ENCODE assay signal across 11 cellular contexts in genomic region chr16:88922114-88922825, GRCh38. TPM values are rescaled to one million over a fixed set of nuclear protein-coding genes. Genes with fewer than 3 reads are reported as not detected.
DNase-seq lines count a peak whose midpoint lies in the region; ATAC-seq and TF ChIP-seq lines count a peak whose summit lies in the region.
"Had no signal": no experiment of that assay in that cellular context is flagged by ENCODE, and none has a peak within 500 bp of the region (broad histone marks: within the 10 kb centered on the region; RNA-seq: fewer than 3 reads in every experiment).

No MANE protein-coding gene starts in this region.

- intact Hi-C loops in psoas muscle (cut with DNase I): no loop called here

- peak overlapping the region; percentile 87 for H3K27ac ChIP-seq in BLaER1
- H3K27ac ChIP-seq in SJCRH30: peak overlapping the region; percentile 50
- peak overlapping the region; percentile 53 for H3K27ac ChIP-seq in psoas muscle

- H3K27me3 ChIP-seq in BLaER1: no peaks in the 10 kb centered on the region
- H3K27me3 ChIP-seq in SJCRH30: no peaks in the 10 kb centered on the region
- H3K27me3 ChIP-seq in psoas muscle (ENCODE audit: insufficient read depth in 3 of 3, low read length in 2 of 3): peaks cover 0 to 15% (median 0%) of the 10 kb centered on the region in 3 donors

- DNase-seq in SJCRH30 (peak; percentile 79), glomerular visceral epithelial cell (ENCODE audit: extremely low spot score) (peak; percentile 13), psoas muscle (peak; percentile 88 to 89), NCI-H146 treated with DMSO at 0.1 percent for 48 hours (lab: John Stamatoyannopoulos, UW; ENCODE audit: unreplicated experiment) (no peak), NCI-H2029 (lab: John Stamatoyannopoulos, UW) (no peak), NCI-H748 treated with DMSO at 0.1 percent for 48 hours (lab: John Stamatoyannopoulos, UW) (no peak)
- DNase-seq: activated CD4-positive, alpha-beta T cell treated with anti-CD3 and anti-CD28 coated beads for 1 hour; MV-4-11 had no signal

- peak overlapping the region; percentile 97 for H3K4me2 ChIP-seq in BLaER1

- ATAC-seq in psoas muscle: peak; percentile 15 to 39 (median 32)
- no peak for ATAC-seq in GM21825 (IDR thresholded peaks at IDR 0.05; ENCODE audit: unreplicated experiment)

- peak overlapping the region; percentile 50 for H3K4me3 ChIP-seq in BLaER1
- H3K4me3 ChIP-seq in SJCRH30: peak overlapping the region; percentile 25
- H3K4me3 ChIP-seq in psoas muscle: peak overlapping the region; percentile 44
- H3K4me3 ChIP-seq: HAP-1 had no signal

- peaks cover 99% of the 10 kb centered on the region for H4K20me1 ChIP-seq in BLaER1

- H3K9me3 ChIP-seq in BLaER1: no peaks in the 10 kb centered on the region
- H3K9me3 ChIP-seq in SJCRH30 (replicated peaks): no peaks in the 10 kb centered on the region
- H3K9me3 ChIP-seq in psoas muscle: no peaks in the 10 kb centered on the region
- H3K9me3 ChIP-seq: HAP-1 had no signal

- WGBS in psoas muscle, 3 donors: 34 to 39% (median 36%) methylated on average over 25 to 26 of the region's 26 CpGs

- H3K9ac ChIP-seq in BLaER1: peak overlapping the region; percentile 64

- H3K4me1 ChIP-seq in BLaER1: peaks cover 99% of the 10 kb centered on the region
- peaks cover 47% of the 10 kb centered on the region for H3K4me1 ChIP-seq in SJCRH30
- peaks cover 36% of the 10 kb centered on the region for H3K4me1 ChIP-seq in psoas muscle
- H3K4me1 ChIP-seq: HAP-1 had no signal

- H3K36me3 ChIP-seq in BLaER1 (no peaks in the 10 kb centered on the region; the same call in 1 of the 2 replicates), SJCRH30 (no peaks in the 10 kb centered on the region), psoas muscle (ENCODE audit: insufficient read depth in 1 of 2, low read depth in 1 of 2) (no peaks in the 10 kb centered on the region)
- H3K36me3 ChIP-seq: HAP-1 had no signal

- TF ChIP-seq CTCF in psoas muscle (IDR thresholded peaks at IDR 0.05): no peak

RNA-seq across cellular contexts. Expression of gene CBFA2T3, which starts 54.7 kb away (rescaled TPM):
- total RNA-seq in SJCRH30 (2014; rRNA removed; shearing (Covaris generic)): 1.8 and 3.5 TPM in 2 replicates
- 10 to 100 TPM in 1 of 4 donors, 1 to 10 TPM in 3; 4.7 to 15.0 (median 6.7) TPM for total RNA-seq in psoas muscle
- 1 to 10 TPM; 2.6 to 6.0 (median 3.4) TPM for polyA plus RNA-seq in psoas muscle

RNA-seq across cellular contexts. Expression of gene PABPN1L, which starts 55.8 kb away (rescaled TPM):
- total RNA-seq in SJCRH30 (2014; rRNA removed; shearing (Covaris generic)): 0.25 TPM in 1 of 2 replicates, not detected in the other
- total RNA-seq in psoas muscle: not detected
- not detected for polyA plus RNA-seq in psoas muscle

Comparison
In these comparisons a context has a peak if more than half of its experiments do, and no peak if none do; other contexts are left out.
1. DNase-seq: peak in SJCRH30 (2 of 2), glomerular visceral epithelial cell (single experiment) and psoas muscle (2 of 2); none in NCI-H146 treated with DMSO at 0.1 percent for 48 hours (single experiment), NCI-H2029 (single experiment) and NCI-H748 treated with DMSO at 0.1 percent for 48 hours (single experiment).
2. Peak in every context shown above with its lines, with median percentiles within 50 percentile points of each other: H3K27ac ChIP-seq and H3K4me3 ChIP-seq.